In genomic region chr6:141165012-141165411, GRCh38 we compare ENCODE assay signal across 14 cellular contexts.
DNase-seq lines count a peak whose midpoint lies in the region; ATAC-seq and TF ChIP-seq lines count a peak whose summit lies in the region.
"Had no signal": no experiment of that assay in that cellular context is flagged by ENCODE, and none has a peak within 500 bp of the region (broad histone marks: within the 10 kb centered on the region; RNA-seq: fewer than 3 reads in every experiment).

No MANE protein-coding gene starts in this region.

- no peaks in the 10 kb centered on the region for H3F3A ChIP-seq in neural cell (ENCODE audit: insufficient read depth, low read length, poor library complexity, severe bottlenecking)

- no peak overlapping the region for H3K4me3 ChIP-seq in neural cell (ENCODE audit: low read length)

- no peak overlapping the region for H3K4me2 ChIP-seq in neural cell (ENCODE audit: low read length)

- intact Hi-C loops in left ventricle myocardium superior (cut with micrococcal nuclease): no loop called here

- H3K9me3 ChIP-seq in neural cell (ENCODE audit: low read length): no peaks in the 10 kb centered on the region

- no peaks in the 10 kb centered on the region for H3K27me3 ChIP-seq in neural cell (ENCODE audit: insufficient read depth, low read depth, low read length)

- no peak overlapping the region for H3K9ac ChIP-seq in neural cell (ENCODE audit: low read length)

- no peak overlapping the region for H3K27ac ChIP-seq in neural cell (ENCODE audit: low read length)

- DNase-seq in DMS53 treated with DMSO at 0.1 percent for 48 hours (lab: John Stamatoyannopoulos, UW; ENCODE audit: unreplicated experiment) (peak; percentile 33), NCI-H187 treated with DMSO at 0.1 percent for 48 hours (lab: John Stamatoyannopoulos, UW) (peak; percentile 70), left ventricle myocardium superior (no peak), GDM1 (lab: John Stamatoyannopoulos, UW) (no peak), Ammon's horn (ENCODE audit: low spot score) (no peak)
- DNase-seq: activated CD4-positive, alpha-beta memory T cell treated with anti-CD3 and anti-CD28 coated beads, Interleukin-2, amount 10 ng/mL, durations not matched to agents 7 days and 5 days; activated naive CD8-positive, alpha-beta T cell treated with anti-CD3 and anti-CD28 coated beads for 36 hours; glutamatergic neuron; stimulated activated CD4-positive, alpha-beta T cell treated with anti-CD3 and anti-CD28 coated beads, Interleukin-4, amount 100 ng/mL, for 24 hours; substantia nigra; T-cell had no signal

- no peak for TF ChIP-seq RAD21 in neural cell (conservative IDR thresholded peaks at IDR 0.05)

- peak; percentile 25 for TF ChIP-seq EP300 in neural cell (conservative IDR thresholded peaks at IDR 0.05; ENCODE audit: poor library complexity, severe bottlenecking)

- no peak overlapping the region for H2AFZ ChIP-seq in neural cell (ENCODE audit: low read depth, low read length)

- H3K36me3 ChIP-seq in neural cell (ENCODE audit: insufficient read depth, low read length): no peaks in the 10 kb centered on the region

- no peaks in the 10 kb centered on the region for H3K79me2 ChIP-seq in neural cell (replicated peaks; ENCODE audit: insufficient read depth, low read length)

- peak; percentile 69 for ATAC-seq in left ventricle myocardium superior
- ATAC-seq in HG02678 (IDR thresholded peaks at IDR 0.05; ENCODE audit: unreplicated experiment): no peak
- no peak for ATAC-seq in GM18517 (IDR thresholded peaks at IDR 0.05; ENCODE audit: unreplicated experiment)
- ATAC-seq: T-cell had no signal

- TF ChIP-seq CTCF in neural cell (IDR thresholded peaks at IDR 0.05; ENCODE audit: poor library complexity, severe bottlenecking): no peak

- no peaks in the 10 kb centered on the region for H4K20me1 ChIP-seq in neural cell (ENCODE audit: insufficient read depth)

- no peaks in the 10 kb centered on the region for H3K9me2 ChIP-seq in neural cell (ENCODE audit: insufficient read depth, low read length)

TF ChIP-seq in neural cell, 6 proteins besides CTCF, POLR2A, EP300 and RAD21:
- TF ChIP-seq POLR2AphosphoS5 (IDR thresholded peaks at IDR 0.05): peak; percentile 12
- no peak for TF ChIP-seq MXI1 (conservative IDR thresholded peaks at IDR 0.05; ENCODE audit: poor library complexity, severe bottlenecking)

Comparison
In these comparisons a context has a peak if more than half of its experiments do, and no peak if none do; other contexts are left out.
1. DNase-seq: peak in DMS53 treated with DMSO at 0.1 percent for 48 hours (single experiment) and NCI-H187 treated with DMSO at 0.1 percent for 48 hours (single experiment); none in left ventricle myocardium superior (single experiment), GDM1 (single experiment) and Ammon's horn (single experiment).